In the genomic region with DNA sequence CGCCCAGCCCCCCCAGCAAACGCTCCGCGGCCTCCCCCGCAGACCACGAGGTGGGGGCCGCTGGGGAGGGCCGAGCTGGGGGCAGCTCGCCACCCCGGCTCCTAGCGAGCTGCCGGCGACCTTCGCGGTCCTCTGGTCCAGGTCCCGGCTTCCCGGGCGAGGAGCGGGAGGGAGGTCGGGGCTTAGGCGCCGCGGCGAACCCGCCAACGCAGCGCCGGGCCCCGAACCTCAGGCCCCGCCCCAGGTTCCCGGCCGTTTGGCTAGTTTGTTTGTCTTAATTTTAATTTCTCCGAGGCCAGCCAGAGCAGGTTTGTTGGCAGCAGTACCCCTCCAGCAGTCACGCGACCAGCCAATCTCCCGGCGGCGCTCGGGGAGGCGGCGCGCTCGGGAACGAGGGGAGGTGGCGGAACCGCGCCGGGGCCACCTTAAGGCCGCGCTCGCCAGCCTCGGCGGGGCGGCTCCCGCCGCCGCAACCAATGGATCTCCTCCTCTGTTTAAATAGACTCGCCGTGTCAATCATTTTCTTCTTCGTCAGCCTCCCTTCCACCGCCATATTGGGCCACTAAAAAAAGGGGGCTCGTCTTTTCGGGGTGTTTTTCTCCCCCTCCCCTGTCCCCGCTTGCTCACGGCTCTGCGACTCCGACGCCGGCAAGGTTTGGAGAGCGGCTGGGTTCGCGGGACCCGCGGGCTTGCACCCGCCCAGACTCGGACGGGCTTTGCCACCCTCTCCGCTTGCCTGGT, we compare ENCODE assay signal across 8 cellular contexts. TPM values are rescaled to one million over a fixed set of nuclear protein-coding genes. Genes with fewer than 3 reads are reported as not detected.
DNase-seq lines count a peak whose midpoint lies in the region; ATAC-seq and TF ChIP-seq lines count a peak whose summit lies in the region.

A gene (plus strand): TSS at position 524 of the 741 bp plus-strand sequence. CDS start 472 bp downstream, outside the sequence.

- H3K4me1 Mint-ChIP-seq in Calu3 (ENCODE audit: low read depth, unreplicated experiment): peaks cover 48% of the 10 kb centered on the region

- H3K4me2 ChIP-seq in PC-9: peak within 1 kb of the TSS; percentile 100

- peaks cover 55% of the 10 kb centered on the region for H3K79me2 ChIP-seq in PC-9 (ENCODE audit: low read depth)

- no peaks in the 10 kb centered on the region for H3K27me3 Mint-ChIP-seq in Calu3 (ENCODE audit: unreplicated experiment)

- H2AFZ ChIP-seq in PC-9: peak within 1 kb of the TSS; percentile 89

- peak; percentile 93 for DNase-seq in Calu3
- DNase-seq in Jurkat, Clone E6-1 (ENCODE audit: low read depth, low spot score): peak; percentile 90
- DNase-seq in PC-9: peak; percentile 82 to 98
- DNase-seq in activated T-cell treated with anti-CD3 and anti-CD28 coated beads for 48 hours (ENCODE audit: low read depth): peak; percentile 83
- DNase-seq in epithelial cell of prostate (ENCODE audit: low read depth, low spot score): peak; percentile 79
- peak; percentile 92 to 96 (median 96) for DNase-seq in mucosa of descending colon
- DNase-seq in stimulated activated CD8-positive, alpha-beta memory T cell treated with anti-CD3 and anti-CD28 coated beads, Interleukin-4, amount 100 ng/mL, for 4 hours (ENCODE audit: low read depth in 2 of 2, low spot score in 1 of 2): peak; percentile 57 to 67

- H3K27ac ChIP-seq in PC-9 (peak within 1 kb of the TSS; percentile 98), epithelial cell of prostate (peak within 1 kb of the TSS; percentile 97)

- peaks cover 8% of the 10 kb centered on the region for H4K20me1 ChIP-seq in PC-9 (ENCODE audit: insufficient read depth)

- H3K9me3 ChIP-seq in PC-9 (ENCODE audit: insufficient read depth, low read depth) (no peaks in the 10 kb centered on the region), mucosa of descending colon (no peaks in the 10 kb centered on the region)

- ATAC-seq in GM21528 (IDR thresholded peaks at IDR 0.05; ENCODE audit: low FRiP score, unreplicated experiment) (peak; percentile 39), mucosa of descending colon (peak; percentile 83)

- no TSS peak for BruUV-seq in Calu3 (replicated peaks; lab: Mats Ljungman, UMichigan)
- no TSS peak for BruUV-seq in PC-9 (replicated peaks; lab: Mats Ljungman, UMichigan)

- H3F3A ChIP-seq in PC-9 (ENCODE audit: insufficient read depth, low read depth): peaks cover 21% of the 10 kb centered on the region

- no peaks in the 10 kb centered on the region for H3K27me3 ChIP-seq in PC-9 (ENCODE audit: insufficient read depth, low read depth)

- H3K27ac Mint-ChIP-seq in Calu3 (ENCODE audit: unreplicated experiment): peak within 1 kb of the TSS; percentile 97

- no peaks in the 10 kb centered on the region for H3K9me2 ChIP-seq in PC-9 (ENCODE audit: insufficient read depth)

- H3K4me3 ChIP-seq in Jurkat, Clone E6-1 (ENCODE audit: low read length): peak within 1 kb of the TSS; percentile 76
- peak within 1 kb of the TSS; percentile 96 for H3K4me3 ChIP-seq in PC-9
- H3K4me3 ChIP-seq in mucosa of descending colon: peak within 1 kb of the TSS; percentile 99

- TF ChIP-seq CTCF in Calu3 (IDR thresholded peaks at IDR 0.05; ENCODE audit: unreplicated experiment) (no peak), PC-9 (conservative IDR thresholded peaks at IDR 0.05) (no peak), mucosa of descending colon (IDR thresholded peaks at IDR 0.05) (no peak)

- CTCF ChIA-PET in Calu3 (lab: Charles Lee): interaction anchor here (0.6 to 1.0 kb wide), 4 partner anchors 20 to 951 kb away, joined by 3 to 8 read pairs (median 3); no protein-coding TSS in a partner anchor
- CTCF ChIA-PET in PC-9 (lab: Charles Lee): interaction anchor here (0.7 to 2.0 kb wide), 2 partner anchors 18 to 20 kb away, joined by 3 to 6 read pairs; no protein-coding TSS in a partner anchor

- intact Hi-C loops in Calu3 (cut with micrococcal nuclease; ENCODE audit: unreplicated experiment): loop anchor here (5.0 kb wide), 1 partner anchor 155 kb away; a partner anchor contains a TSS
- intact Hi-C loops in PC-9 (cut with micrococcal nuclease; ENCODE audit: unreplicated experiment): loop anchor here (1.0 to 5.0 kb wide), 6 partner anchors 8 to 1995 kb away; a partner anchor contains a TSS
- intact Hi-C loops in mucosa of descending colon (cut with DNase I, micrococcal nuclease): no loop called here

- peak within 1 kb of the TSS; percentile 94 for H3K4me3 Mint-ChIP-seq in Calu3 (ENCODE audit: low read depth, unreplicated experiment)

- H3K4me1 ChIP-seq in PC-9 (replicated peaks; ENCODE audit: insufficient read depth): peaks cover 39% of the 10 kb centered on the region
- peaks cover 44% of the 10 kb centered on the region for H3K4me1 ChIP-seq in mucosa of descending colon (ENCODE audit: low read depth)

- H3K36me3 Mint-ChIP-seq in Calu3 (ENCODE audit: insufficient read depth, unreplicated experiment): peaks cover 74% of the 10 kb centered on the region

- no peaks in the 10 kb centered on the region for H3K9me3 Mint-ChIP-seq in Calu3 (ENCODE audit: low read depth, unreplicated experiment)

- H3K36me3 ChIP-seq in PC-9 (ENCODE audit: low read depth) (peaks cover 34% of the 10 kb centered on the region), mucosa of descending colon (ENCODE audit: low read depth) (no peaks in the 10 kb centered on the region)

- POLR2A ChIA-PET in PC-9 (lab: Charles Lee; ENCODE audit: unreplicated experiment): interaction anchor here (0.7 to 0.9 kb wide), 2 partner anchors 9 to 1152 kb away, joined by 9 to 12 read pairs; no protein-coding TSS in a partner anchor

RNA-seq across cellular contexts. Expression of the gene that starts here (rescaled TPM):
- total RNA-seq in Calu3 (2022) (37.7 and 41.0 TPM in 2 replicates), PC-9 (2021) (54.9 and 67.5 TPM in 2 replicates), mucosa of descending colon (10 to 100 TPM; 46.7 to 71.1 (median 53.0) TPM)
- 91.3 TPM for polyA plus RNA-seq in Jurkat, Clone E6-1 (2012; ENCODE audit: insufficient read depth, insufficient read length)

Comparison
In these comparisons a context has a peak if more than half of its experiments do, and no peak if none do; other contexts are left out.
1. Peak in every context shown above with its lines: DNase-seq, ATAC-seq, H3K4me3 ChIP-seq and H3K27ac ChIP-seq.
2. intact Hi-C loops: an anchor here in Calu3 (5.0 kb wide) and PC-9 (1.0 to 5.0 kb wide); none called in mucosa of descending colon.